Comparison of ENCODE assay signal across 8 cellular contexts in the genomic region with DNA sequence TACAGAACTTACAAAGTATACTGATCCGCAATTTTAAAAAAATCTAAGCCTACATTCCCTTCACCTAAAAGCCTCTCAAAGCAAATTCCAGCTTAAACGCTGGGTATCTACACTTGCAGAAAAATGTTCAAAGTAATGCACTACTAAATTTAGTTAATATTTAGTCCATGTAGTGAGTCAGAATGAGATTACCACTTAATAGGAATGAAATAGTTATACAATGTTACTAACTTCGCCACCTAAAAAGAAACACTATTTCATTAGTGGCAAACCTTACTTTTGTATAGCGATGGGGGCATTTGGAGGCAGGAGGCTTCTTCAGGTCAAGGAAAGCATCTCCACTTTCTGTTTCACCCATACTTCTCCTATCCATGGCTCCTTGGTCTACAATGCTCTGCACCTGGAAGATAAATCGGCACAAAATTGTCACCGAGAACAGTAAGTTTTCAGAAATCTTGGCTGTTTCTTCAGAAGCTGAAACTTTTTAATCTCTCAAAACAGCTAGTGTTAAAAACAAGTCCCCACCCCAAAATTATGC. TPM values are rescaled to one million over a fixed set of nuclear protein-coding genes. Genes with fewer than 3 reads are reported as not detected.
DNase-seq lines count a peak whose midpoint lies in the region; FAIRE-seq and TF ChIP-seq lines count a peak whose summit lies in the region.

No MANE protein-coding gene starts in this region.

- no peak overlapping the region for H2AFZ ChIP-seq in H1 (ENCODE audit: low read length)

- intact Hi-C loops in Calu3 (cut with micrococcal nuclease; ENCODE audit: unreplicated experiment) = no loop called here

- no peak for TF ChIP-seq EP300 in H1 (IDR thresholded peaks at IDR 0.05; ENCODE audit: borderline replicate concordance in 1 of 2, low read depth in 2 of 2, low read length in 2 of 2)

- WGBS in H1 (ENCODE audit: extremely low coverage in 1 of 2, insufficient coverage in 1 of 2, insufficient read length in 1 of 2, insufficient replicate concordance in 2 of 2, low coverage in 1 of 2, low lambda C conversion rate in 2 of 2, missing lambda C conversion rate in 1 of 2), 2 experiments = 94% methylated on average over 6 of the region's 6 CpGs; no CpG with 5 or more reads in 1 of the 2 experiments

- H3K79me2 ChIP-seq in H1 (ENCODE audit: control insufficient read depth in 1 of 2, insufficient read depth in 2 of 2, low read length in 2 of 2) = peaks cover 0 to 14% of the 10 kb centered on the region in 2 experiments; a peak in 1 of 4 replicates

- POLR2A ChIA-PET in H1 (lab: Charles Lee; ENCODE audit: partially characterized antibody) = interaction anchor here (1.1 to 1.2 kb wide), 3 partner anchors 129 to 144 kb away, joined by 3 to 8 read pairs (median 3); a partner anchor contains a TSS

- no peaks in the 10 kb centered on the region for H3K79me1 ChIP-seq in H1 (ENCODE audit: low read depth, low read length)

- H3K4me1 ChIP-seq in H1 (replicated peaks in 1 of 4; ENCODE audit: control insufficient read depth in 3 of 4, insufficient read depth in 4 of 4, low read length in 3 of 4) = peaks cover 0 to 11% (median 11%) of the 10 kb centered on the region in 4 experiments; a peak in 3 of 7 replicates

- H3K4me2 ChIP-seq in H1 (ENCODE audit: insufficient read depth in 1 of 2, low read depth in 2 of 2, low read length in 2 of 2) = peak overlapping the region; percentile 55 to 94

- TF ChIP-seq POLR2A in NB4 (IDR thresholded peaks at IDR 0.05; ENCODE audit: extremely low read depth, insufficient read length) (no peak), H1 (IDR thresholded peaks at IDR 0.05; ENCODE audit: control extremely low read depth in 1 of 2, low read depth in 2 of 2, low read length in 2 of 2) (no peak)

- TF ChIP-seq CTCF in Calu3 (IDR thresholded peaks at IDR 0.05; ENCODE audit: unreplicated experiment) = no peak
- TF ChIP-seq CTCF in NB4 (IDR thresholded peaks at IDR 0.05; ENCODE audit: low read depth, low read length) = no peak
- TF ChIP-seq CTCF in H1 (IDR thresholded peaks at IDR 0.05; ENCODE audit: control extremely low read depth in 1 of 3, insufficient read depth in 1 of 3, low read depth in 1 of 3, low read length in 3 of 3) = no peak
- TF ChIP-seq CTCF in osteocyte (IDR thresholded peaks at IDR 0.05) = no peak

- H3K18ac ChIP-seq in H1 (ENCODE audit: extremely low read depth, low read length) = no peak overlapping the region

- H3K9me3 ChIP-seq in H1 (ENCODE audit: insufficient read depth in 2 of 2, low read depth in 1 of 2, low read length in 1 of 2) = no peaks in the 10 kb centered on the region

- no peak for FAIRE-seq in H1 (lab: Jason Lieb, UNC)

- no peak overlapping the region for H2BK20ac ChIP-seq in H1 (ENCODE audit: low read length)

- H3K4me1 Mint-ChIP-seq in Calu3 (ENCODE audit: low read depth, unreplicated experiment) (peaks cover 22% of the 10 kb centered on the region), osteocyte (ENCODE audit: unreplicated experiment) (peaks cover 30% of the 10 kb centered on the region)

- H2BK5ac ChIP-seq in H1 (ENCODE audit: low read depth, low read length) = no peak overlapping the region

- BruUV-seq in Calu3 (replicated peaks; lab: Mats Ljungman, UMichigan) = no TSS peak

- peaks cover 58% of the 10 kb centered on the region for H3K36me3 Mint-ChIP-seq in Calu3 (ENCODE audit: insufficient read depth, unreplicated experiment)
- H3K36me3 Mint-ChIP-seq in osteocyte (ENCODE audit: unreplicated experiment) = peaks cover 21% of the 10 kb centered on the region

- peaks cover 0 to 5% (median 2%) of the 10 kb centered on the region in 4 experiments; a peak in 1 of 7 replicates for H3K27me3 ChIP-seq in H1 (replicated peaks in 1 of 4; ENCODE audit: control insufficient read depth in 3 of 4, extremely low read depth in 1 of 4, insufficient read depth in 3 of 4, low read length in 3 of 4)

- H3K27me3 Mint-ChIP-seq in Calu3 (ENCODE audit: unreplicated experiment) = no peaks in the 10 kb centered on the region
- no peaks in the 10 kb centered on the region for H3K27me3 Mint-ChIP-seq in osteocyte (ENCODE audit: unreplicated experiment)

- no peak overlapping the region for H2BK12ac ChIP-seq in H1 (ENCODE audit: low read depth, low read length)

- no peak overlapping the region for H4K5ac ChIP-seq in H1 (ENCODE audit: insufficient read length, low read depth, low read length)

- H3K56ac ChIP-seq in H1 (replicated peaks; ENCODE audit: insufficient read length, low read depth, low read length) = no peak overlapping the region

- H3K14ac ChIP-seq in H1 (ENCODE audit: insufficient read length) = no peak overlapping the region

- no peak for DNase-seq in Calu3
- no peak for DNase-seq in NB4 (ENCODE audit: low read depth)
- DNase-seq in H1 (ENCODE audit: low read depth in 1 of 2, low spot score in 2 of 2) = no peak
- DNase-seq in osteocyte (ENCODE audit: extremely low spot score, unreplicated experiment) = no peak
- DNase-seq in NOMO-1 treated with DMSO at 0.1 percent for 48 hours (lab: John Stamatoyannopoulos, UW; ENCODE audit: unreplicated experiment) = no peak
- DNase-seq in NCI-H1436 treated with DMSO at 0.1 percent for 48 hours (lab: John Stamatoyannopoulos, UW) = no peak
- no peak for DNase-seq in NCI-H748 (lab: John Stamatoyannopoulos, UW; ENCODE audit: unreplicated experiment)
- no peak for DNase-seq in superior temporal gyrus (ENCODE audit: extremely low spot score)

- H3K4me3 Mint-ChIP-seq in Calu3 (ENCODE audit: low read depth, unreplicated experiment) = peak overlapping the region; percentile 99
- H3K4me3 Mint-ChIP-seq in osteocyte (ENCODE audit: unreplicated experiment) = peak overlapping the region; percentile 80

- no peak overlapping the region for H2BK120ac ChIP-seq in H1 (replicated peaks; ENCODE audit: low read depth, low read length)

- H3K36me3 ChIP-seq in H1 (ENCODE audit: control insufficient read depth in 2 of 4, insufficient read depth in 4 of 4, low read length in 3 of 4) = peaks cover 0 to 15% (median under 1%) of the 10 kb centered on the region in 4 experiments; a peak in 3 of 8 replicates

- H3K9ac ChIP-seq in H1 (replicated peaks in 1 of 4; ENCODE audit: extremely low read depth in 1 of 4, low read depth in 3 of 4, low read length in 3 of 4) = peak overlapping the region in 2 of 4 experiments; percentile 9 to 45; a peak in 1 of 7 replicates

- H2BK15ac ChIP-seq in H1 (ENCODE audit: low read length) = no peak overlapping the region

- no peak for TF ChIP-seq RAD21 in H1 (IDR thresholded peaks at IDR 0.05 in 1 of 2, conservative IDR thresholded peaks at IDR 0.05 in 1 of 2; ENCODE audit: low read depth in 2 of 2, low read length in 2 of 2)

- H3K4ac ChIP-seq in H1 (replicated peaks; ENCODE audit: insufficient read length, low read depth, low read length) = no peak overlapping the region

- H3K27ac Mint-ChIP-seq in Calu3 (ENCODE audit: unreplicated experiment) (peak overlapping the region; percentile 43), osteocyte (ENCODE audit: unreplicated experiment) (peak overlapping the region; percentile 71)

- CTCF ChIA-PET in Calu3 (lab: Charles Lee) = no interaction called here
- CTCF ChIA-PET in H1 (lab: Charles Lee; ENCODE audit: partially characterized antibody) = interaction anchor here (0.8 to 1.3 kb wide), 3 partner anchors 9 to 54 kb away, joined by 3 to 4 read pairs (median 3); no protein-coding TSS in a partner anchor

- H3K23me2 ChIP-seq in H1 (ENCODE audit: low read depth, low read length) = peaks cover 7% of the 10 kb centered on the region; the same call in 1 of the 2 replicates

- H3K9me3 Mint-ChIP-seq in Calu3 (ENCODE audit: low read depth, unreplicated experiment) (no peaks in the 10 kb centered on the region), osteocyte (ENCODE audit: unreplicated experiment) (no peaks in the 10 kb centered on the region)

- peak overlapping the region; percentile 65 for H3K4me3 ChIP-seq in NB4 (ENCODE audit: low read depth, low read length)
- H3K4me3 ChIP-seq in H1 (ENCODE audit: extremely low read depth in 1 of 4, insufficient read depth in 2 of 4, low read depth in 3 of 4, low read length in 4 of 4) = peak overlapping the region; percentile 77 to 92 (median 80); a peak in 7 of 8 replicates

- no peak overlapping the region for H4K91ac ChIP-seq in H1 (replicated peaks; ENCODE audit: insufficient read length, low read length)

- no peak overlapping the region for H3K23ac ChIP-seq in H1 (ENCODE audit: insufficient read length)

- H2AK5ac ChIP-seq in H1 (ENCODE audit: low read depth, low read length) = no peak overlapping the region

- H3K27ac ChIP-seq in H1 (ENCODE audit: low read depth, low read length) = no peak overlapping the region

- no peak overlapping the region for H4K8ac ChIP-seq in H1 (ENCODE audit: extremely low read depth, insufficient read depth, low read length)

- H4K20me1 ChIP-seq in H1 (replicated peaks in 1 of 2; ENCODE audit: control insufficient read depth in 1 of 2, insufficient read depth in 2 of 2, low read length in 2 of 2) = no peaks in the 10 kb centered on the region

RNA-seq across cellular contexts. Expression of a gene that starts 1.2 kb away (rescaled TPM):
- total RNA-seq in Calu3 (2022) (27.3 and 32.0 TPM in 2 replicates), osteocyte (38.4 and 41.0 TPM in 2 replicates)
- total RNA-seq in H1 (2021; fragmentation: NEBNext Ultra II Directional; extraction: Animal tissue kit (Norgen Biotek cat#: 25700)) = 23.2 and 23.6 TPM in 2 replicates
- 18.7 and 21.9 TPM in 2 replicates for polyA plus RNA-seq in H1 (2011; rRNA removed)
- polyA plus RNA-seq in H1 (2011; cell fraction: cytosol; rRNA removed) = 16.2 TPM
- polyA plus RNA-seq in H1 (2011; cell fraction: nucleus; rRNA removed) = 20.7 TPM
- polyA plus RNA-seq in H1 (2012, experiment 1 of 2) = 17.3 to 20.0 TPM (median 18.3 TPM) in 4 replicates
- 3.3 TPM for polyA plus RNA-seq in H1 (2012, experiment 2 of 2)
- 12.2 TPM for polyA plus RNA-seq in H1 (2013, experiment 1 of 2)
- polyA plus RNA-seq in H1 (2013, experiment 2 of 2) = 12.4 TPM
- polyA minus RNA-seq in H1 (2011; rRNA and poly(A)+ RNA removed) = 25.8 and 26.2 TPM in 2 replicates
- polyA minus RNA-seq in H1 (2011; cell fraction: cytosol; rRNA and poly(A)+ RNA removed) = 11.4 TPM
- 24.8 TPM for polyA minus RNA-seq in H1 (2011; cell fraction: nucleus; rRNA and poly(A)+ RNA removed)

RNA-seq across cellular contexts. Expression of a gene that starts 7.9 kb away (rescaled TPM):
- total RNA-seq in Calu3 (2022) = 59.2 and 61.4 TPM in 2 replicates
- 30.1 and 31.2 TPM in 2 replicates for total RNA-seq in H1 (2021; fragmentation: NEBNext Ultra II Directional; extraction: Animal tissue kit (Norgen Biotek cat#: 25700))
- polyA plus RNA-seq in H1 (2011; rRNA removed) = 10.4 and 19.6 TPM in 2 replicates
- polyA plus RNA-seq in H1 (2011; cell fraction: cytosol; rRNA removed) = 21.6 TPM
- 108 TPM for polyA plus RNA-seq in H1 (2011; cell fraction: nucleus; rRNA removed)
- 21.3 to 26.3 TPM (median 24.8 TPM) in 4 replicates for polyA plus RNA-seq in H1 (2012, experiment 1 of 2)
- polyA plus RNA-seq in H1 (2012, experiment 2 of 2) = 6.0 TPM
- 13.5 TPM for polyA plus RNA-seq in H1 (2013, experiment 1 of 2)
- polyA plus RNA-seq in H1 (2013, experiment 2 of 2) = 11.4 TPM
- 25.3 and 28.1 TPM in 2 replicates for polyA minus RNA-seq in H1 (2011; rRNA and poly(A)+ RNA removed)
- 23.9 TPM for polyA minus RNA-seq in H1 (2011; cell fraction: cytosol; rRNA and poly(A)+ RNA removed)
- 55.0 TPM for polyA minus RNA-seq in H1 (2011; cell fraction: nucleus; rRNA and poly(A)+ RNA removed)
- total RNA-seq in osteocyte = 39.5 and 40.6 TPM in 2 replicates
